Comparison of ENCODE assay signal across 1 cellular context in the genomic region with DNA sequence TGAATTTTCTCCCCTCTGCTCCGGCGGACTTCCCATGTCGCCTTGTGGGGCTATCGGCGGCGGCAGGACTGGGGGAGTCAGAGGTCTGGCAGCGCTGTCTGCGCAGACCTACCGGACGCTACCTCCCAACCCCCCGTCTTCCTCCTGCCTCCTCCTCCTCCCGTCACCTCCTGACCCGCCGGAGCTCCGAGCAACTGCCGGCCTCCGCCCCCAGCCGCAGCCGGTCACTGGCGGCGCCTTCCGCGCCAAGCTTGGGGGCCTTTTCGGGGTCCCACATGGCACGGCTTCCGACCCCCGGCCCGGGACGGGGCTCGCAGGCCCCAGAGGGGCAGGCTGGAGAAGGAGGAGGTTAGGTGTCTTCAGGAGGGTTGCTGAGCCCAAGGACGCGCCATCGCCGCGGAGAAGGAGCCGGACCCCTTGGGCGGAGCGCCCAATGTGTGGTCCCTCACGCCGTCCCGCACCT.
TF ChIP-seq lines count a peak whose summit lies in the region.

No MANE protein-coding gene starts in this region.

TF ChIP-seq in GM12878, 131 proteins besides CTCF, POLR2A, EP300 and RAD21:
- peak; percentile 38 for TF ChIP-seq RELA (IDR thresholded peaks at IDR 0.05; ENCODE audit: borderline replicate concordance, partially characterized antibody)
- TF ChIP-seq NR2F1 (conservative IDR thresholded peaks at IDR 0.05): peak; percentile 99
- TF ChIP-seq DPF2 (IDR thresholded peaks at IDR 0.05): peak; percentile 43; the same call in 1 of the 2 replicates
- peak; percentile 1; the same call in 1 of the 2 replicates for TF ChIP-seq SMAD5 (IDR thresholded peaks at IDR 0.05; ENCODE audit: low read depth)
TF ChIP-seq in GM12878: peak in this region for 4; not testable (repeated sequence) for 127.
